9 cellular contexts compared by ENCODE assay signal in the genomic region with DNA sequence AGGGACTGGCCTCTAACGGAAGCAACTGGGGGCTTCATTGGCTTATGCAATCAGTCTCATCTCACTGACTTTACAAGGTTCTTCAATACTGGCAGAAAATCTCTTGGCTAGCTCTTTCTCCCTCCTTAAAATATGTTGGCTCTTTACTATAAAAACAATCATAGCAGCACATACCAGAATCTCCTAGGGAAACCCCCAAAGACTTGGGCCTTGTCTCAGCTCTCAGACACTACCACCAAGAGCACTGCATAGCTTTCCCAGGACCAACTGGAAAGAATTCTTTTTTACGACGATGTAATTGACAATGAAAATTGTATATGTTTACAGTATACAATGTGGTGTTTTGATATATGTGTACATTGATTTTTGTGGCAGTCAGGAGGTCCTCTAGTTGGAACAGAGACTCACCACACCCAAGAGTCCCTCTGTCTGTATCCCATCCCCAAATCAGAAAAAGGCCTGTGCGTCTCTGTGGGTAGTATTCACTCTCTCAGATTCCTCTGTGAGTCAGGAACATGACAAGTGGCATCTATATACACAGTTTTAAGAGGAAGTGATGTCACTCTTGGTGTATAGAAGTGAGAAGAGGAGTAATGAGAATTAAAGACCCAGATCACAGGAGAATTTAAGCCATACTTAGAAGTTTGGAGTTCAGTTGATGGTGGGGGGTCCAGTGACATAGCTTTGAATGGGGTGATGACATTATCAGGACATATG. TPM values are rescaled to one million over a fixed set of nuclear protein-coding genes. Genes with fewer than 3 reads are reported as not detected.
A peak's percentile ranks its signal among the peaks of the same experiment; 100 is the strongest.
DNase-seq lines count a peak whose midpoint lies in the region; ATAC-seq and TF ChIP-seq lines count a peak whose summit lies in the region.
"Had no signal": no experiment of that assay in that cellular context is flagged by ENCODE, and none has a peak within 500 bp of the region (broad histone marks: within the 10 kb centered on the region; RNA-seq: fewer than 3 reads in every experiment).

No MANE protein-coding gene starts in this region.

- CTCF ChIA-PET in A673 (lab: Charles Lee) = no interaction called here
- CTCF ChIA-PET in activated naive CD4-positive, alpha-beta T cell treated with anti-CD3 and anti-CD28 coated beads, Interleukin-2, amount 10 ng/mL, durations not matched to agents 7 days and 5 days (lab: Charles Lee) = interaction anchor here (1.4 to 2.1 kb wide), 3 partner anchors 12 to 56 kb away, joined by 3 to 8 read pairs (median 4); no protein-coding TSS in a partner anchor

- BruUV-seq in A673 (replicated peaks; lab: Mats Ljungman, UMichigan) = no TSS peak

- no peaks in the 10 kb centered on the region for H3K27me3 ChIP-seq in A673 (replicated peaks; ENCODE audit: insufficient read depth, low read depth, low read length, poor library complexity)

- peaks cover 49% of the 10 kb centered on the region for H3K4me1 Mint-ChIP-seq in HFFc6 (ENCODE audit: low read depth)
- H3K4me1 Mint-ChIP-seq in activated naive CD4-positive, alpha-beta T cell treated with anti-CD3 and anti-CD28 coated beads, Interleukin-2, amount 10 ng/mL, durations not matched to agents 7 days and 5 days = peaks cover 88% of the 10 kb centered on the region

- peak overlapping the region; percentile 85 for H3K27ac Mint-ChIP-seq in HFFc6
- peak overlapping the region; percentile 93 for H3K27ac Mint-ChIP-seq in activated naive CD4-positive, alpha-beta T cell treated with anti-CD3 and anti-CD28 coated beads, Interleukin-2, amount 10 ng/mL, durations not matched to agents 7 days and 5 days

- H3K27ac ChIP-seq in A673 (ENCODE audit: low read depth, low read length, poor library complexity, severe bottlenecking) = peak overlapping the region; percentile 17

- H3K27me3 Mint-ChIP-seq in HFFc6 (ENCODE audit: insufficient read depth) = no peaks in the 10 kb centered on the region
- no peaks in the 10 kb centered on the region for H3K27me3 Mint-ChIP-seq in activated naive CD4-positive, alpha-beta T cell treated with anti-CD3 and anti-CD28 coated beads, Interleukin-2, amount 10 ng/mL, durations not matched to agents 7 days and 5 days

- DNase-seq in A673 (ENCODE audit: low spot score) (peak; percentile 44), HFFc6 (peak; percentile 45), left colon (no peak), GM19240 (ENCODE audit: insufficient read length, low spot score) (no peak), KBM-7 (no peak)
- peak; percentile 47 for DNase-seq in activated naive CD4-positive, alpha-beta T cell treated with anti-CD3 and anti-CD28 coated beads, Interleukin-2, amount 10 ng/mL, durations not matched to agents 7 days and 5 days

- in situ Hi-C loops in KBM-7 (cut with MboI; ENCODE audit: low pct_unique_long_range_greater_than_20kb, low sequenced_read_pairs) = no loop called here

- POLR2A ChIA-PET in A673 (lab: Charles Lee; ENCODE audit: low non-redundant PET) = no interaction called here

- no peaks in the 10 kb centered on the region; the same call in 1 of the 2 replicates for H3K36me3 Mint-ChIP-seq in HFFc6 (ENCODE audit: low read depth)
- H3K36me3 Mint-ChIP-seq in activated naive CD4-positive, alpha-beta T cell treated with anti-CD3 and anti-CD28 coated beads, Interleukin-2, amount 10 ng/mL, durations not matched to agents 7 days and 5 days = peaks cover 44% of the 10 kb centered on the region

- ATAC-seq in left colon = peak; percentile 36
- ATAC-seq in GM21423 (IDR thresholded peaks at IDR 0.05; ENCODE audit: unreplicated experiment) = no peak
- ATAC-seq in GM18873 (IDR thresholded peaks at IDR 0.05; ENCODE audit: low FRiP score, unreplicated experiment) = no peak

- 0 out of 2 replicates have a peak overlapping the region, but pooled peaks have one; percentile 4 for H3K4me3 Mint-ChIP-seq in HFFc6
- peak overlapping the region; percentile 16 for H3K4me3 Mint-ChIP-seq in activated naive CD4-positive, alpha-beta T cell treated with anti-CD3 and anti-CD28 coated beads, Interleukin-2, amount 10 ng/mL, durations not matched to agents 7 days and 5 days

- intact Hi-C loops in A673 (cut with micrococcal nuclease; ENCODE audit: unreplicated experiment) = no loop called here
- intact Hi-C loops in left colon (cut with DNase I, micrococcal nuclease) = no loop called here

- TF ChIP-seq CTCF in A673 (conservative IDR thresholded peaks at IDR 0.05; ENCODE audit: low read depth, low read length) (no peak), HFFc6 (IDR thresholded peaks at IDR 0.05) (no peak)

- no peaks in the 10 kb centered on the region for H3K9me3 Mint-ChIP-seq in HFFc6
- no peaks in the 10 kb centered on the region for H3K9me3 Mint-ChIP-seq in activated naive CD4-positive, alpha-beta T cell treated with anti-CD3 and anti-CD28 coated beads, Interleukin-2, amount 10 ng/mL, durations not matched to agents 7 days and 5 days

- peaks cover 4% of the 10 kb centered on the region for H3K9me3 ChIP-seq in A673 (ENCODE audit: low read depth, low read length, poor library complexity, severe bottlenecking)

- H3K4me3 ChIP-seq in A673 (ENCODE audit: low read depth, low read length, poor library complexity, severe bottlenecking) = no peak overlapping the region
- H3K4me3 ChIP-seq: lung had no signal

- peaks cover 16% of the 10 kb centered on the region for H3K4me1 ChIP-seq in A673 (ENCODE audit: insufficient read depth, low read length, poor library complexity, severe bottlenecking)

- H3K36me3 ChIP-seq in A673 (ENCODE audit: insufficient read depth, low read length, poor library complexity, severe bottlenecking) = no peaks in the 10 kb centered on the region

RNA-seq across cellular contexts. Expression of gene SMAP2, which starts 21.1 kb away (rescaled TPM):
- total RNA-seq in A673 (2021) (52.0 and 58.5 TPM in 2 replicates), left colon (10 to 100 TPM; 23.9 to 27.2 TPM)
- total RNA-seq in HFFc6 (2021; fragmentation: NEBNext Ultra II Directional; extraction: Animal tissue kit (Norgen Biotek cat#: 25700)) = 10 to 100 TPM; 27.7 to 37.5 (median 32.7) TPM

RNA-seq across cellular contexts. Expression of gene ZFP69B, which starts 55.7 kb away (rescaled TPM):
- total RNA-seq in A673 (2021) (14.1 and 18.5 TPM in 2 replicates), left colon (1 to 10 TPM in 1 of 2 donors, under 1 TPM in 1; 0.98 to 1.5 TPM)
- 1 to 10 TPM; 3.2 to 4.3 (median 3.7) TPM for total RNA-seq in HFFc6 (2021; fragmentation: NEBNext Ultra II Directional; extraction: Animal tissue kit (Norgen Biotek cat#: 25700))

Comparison
In these comparisons a context has a peak if more than half of its experiments do, and no peak if none do; other contexts are left out.
1. DNase-seq: peak in A673 (single experiment), HFFc6 (single experiment) and activated naive CD4-positive, alpha-beta T cell treated with anti-CD3 and anti-CD28 coated beads, Interleukin-2, amount 10 ng/mL, durations not matched to agents 7 days and 5 days (single experiment); none in left colon (0 of 2), GM19240 (single experiment) and KBM-7 (single experiment).